ENCODE assay signal across 20 cellular contexts in genomic region chr19:12166596-12166995, GRCh38. TPM values are rescaled to one million over a fixed set of nuclear protein-coding genes. Genes with fewer than 3 reads are reported as not detected.
DNase-seq lines count a peak whose midpoint lies in the region; ATAC-seq and TF ChIP-seq lines count a peak whose summit lies in the region.
"Had no signal": no experiment of that assay in that cellular context is flagged by ENCODE, and none has a peak within 500 bp of the region (broad histone marks: within the 10 kb centered on the region; RNA-seq: fewer than 3 reads in every experiment).

No MANE protein-coding gene starts in this region.

- H3K36me3 Mint-ChIP-seq in stimulated activated naive CD8-positive, alpha-beta T cell treated with anti-CD3 and anti-CD28 coated beads, Interleukin-15, Interleukin-2, amounts not matched to agents 100 ng/mL and 50 ng/mL, for 24 hours (ENCODE audit: low read depth) = peaks cover 34% of the 10 kb centered on the region
- H3K36me3 Mint-ChIP-seq in WTC11 = peaks cover 3% of the 10 kb centered on the region; the same call in 1 of the 2 replicates

- intact Hi-C loops in ascending aorta (cut with DNase I) = no loop called here

- no peak for ATAC-seq in stimulated activated naive CD8-positive, alpha-beta T cell treated with anti-CD3 and anti-CD28 coated beads, Interleukin-15, Interleukin-2, amounts not matched to agents 100 U/mL and 50 U/mL, for 24 hours
- ATAC-seq in WTC11 (no peak), GM21360 (IDR thresholded peaks at IDR 0.05; ENCODE audit: unreplicated experiment) (no peak)
- ATAC-seq: body of pancreas had no signal

- H3K4me1 Mint-ChIP-seq in stimulated activated naive CD8-positive, alpha-beta T cell treated with anti-CD3 and anti-CD28 coated beads, Interleukin-15, Interleukin-2, amounts not matched to agents 100 ng/mL and 50 ng/mL, for 24 hours (ENCODE audit: low read depth) = peaks cover 47% of the 10 kb centered on the region
- H3K4me1 Mint-ChIP-seq in WTC11 = peaks cover 8% of the 10 kb centered on the region

- no peaks in the 10 kb centered on the region for H3K27me3 Mint-ChIP-seq in stimulated activated naive CD8-positive, alpha-beta T cell treated with anti-CD3 and anti-CD28 coated beads, Interleukin-15, Interleukin-2, amounts not matched to agents 100 ng/mL and 50 ng/mL, for 24 hours
- no peaks in the 10 kb centered on the region for H3K27me3 Mint-ChIP-seq in WTC11 (ENCODE audit: low read depth)

- H3K36me3 ChIP-seq in ascending aorta = peaks cover 8 to 28% of the 10 kb centered on the region in 2 donors

- no peak overlapping the region for H3K4me3 ChIP-seq in ascending aorta
- H3K4me3 ChIP-seq: body of pancreas, esophagus squamous epithelium had no signal

- H3K4me3 Mint-ChIP-seq in stimulated activated naive CD8-positive, alpha-beta T cell treated with anti-CD3 and anti-CD28 coated beads, Interleukin-15, Interleukin-2, amounts not matched to agents 100 ng/mL and 50 ng/mL, for 24 hours = no peak overlapping the region
- no peak overlapping the region for H3K4me3 Mint-ChIP-seq in WTC11

- POLR2A ChIA-PET in WTC11 (lab: Charles Lee) = no interaction called here

- DNase-seq in stimulated activated naive CD8-positive, alpha-beta T cell treated with anti-CD3 and anti-CD28 coated beads, Interleukin-15, Interleukin-2, amounts not matched to agents 100 U/mL and 50 U/mL, for 24 hours = no peak
- no peak for DNase-seq in WTC11 (ENCODE audit: low spot score)
- peak; percentile 45 for DNase-seq in fibroblast of peridontal ligament (ENCODE audit: extremely low read depth)
- no peak for DNase-seq in NAMALWA (ENCODE audit: low spot score)
- DNase-seq in ascending aorta (ENCODE audit: low spot score in 2 of 2) = no peak
- no peak for DNase-seq in NCI-H2227 treated with DMSO at 0.1 percent for 48 hours (lab: John Stamatoyannopoulos, UW)
- DNase-seq: activated CD4-positive, alpha-beta T cell treated with anti-CD3 and anti-CD28 coated beads, Interleukin-2, amount 50 U/mL, for 4 hours; activated effector memory CD4-positive, alpha-beta T cell treated with anti-CD3 and anti-CD28 coated beads, Interleukin-2, amount 50 U/mL, for 16 hours; BE2C; body of pancreas; DMS79; esophagus squamous epithelium; hypothalamus; NCI-H446 treated with DMSO at 0.1 percent for 48 hours; SHP77 treated with DMSO at 0.1 percent for 48 hours; stimulated activated CD4-positive, alpha-beta T cell treated with anti-CD3 and anti-CD28 coated beads, Interleukin-15, amount 100 ng/mL, for 24 hours; substantia nigra had no signal

- no peaks in the 10 kb centered on the region for H3K27me3 ChIP-seq in ascending aorta
- H3K27me3 ChIP-seq: BE2C, body of pancreas, esophagus squamous epithelium had no signal

- CTCF ChIA-PET in WTC11 (lab: Charles Lee) = no interaction called here

- H3K9me3 ChIP-seq in ascending aorta = no peaks in the 10 kb centered on the region
- H3K9me3 ChIP-seq: BE2C, body of pancreas, esophagus squamous epithelium had no signal

- H3K4me1 ChIP-seq in ascending aorta = peaks cover 0 to 12% of the 10 kb centered on the region in 2 donors
- H3K4me1 ChIP-seq: BE2C had no signal

- H3K27ac Mint-ChIP-seq in stimulated activated naive CD8-positive, alpha-beta T cell treated with anti-CD3 and anti-CD28 coated beads, Interleukin-15, Interleukin-2, amounts not matched to agents 100 ng/mL and 50 ng/mL, for 24 hours = peak overlapping the region; percentile 72
- peak overlapping the region; percentile 23; the same call in 1 of the 2 replicates for H3K27ac Mint-ChIP-seq in WTC11

- no peak for TF ChIP-seq CTCF in WTC11 (IDR thresholded peaks at IDR 0.05)
- TF ChIP-seq CTCF in ascending aorta (IDR thresholded peaks at IDR 0.05) = no peak

- H3K27ac ChIP-seq in ascending aorta = no peak overlapping the region
- H3K27ac ChIP-seq: body of pancreas, KMS-11 had no signal

- no peaks in the 10 kb centered on the region for H3K9me3 Mint-ChIP-seq in stimulated activated naive CD8-positive, alpha-beta T cell treated with anti-CD3 and anti-CD28 coated beads, Interleukin-15, Interleukin-2, amounts not matched to agents 100 ng/mL and 50 ng/mL, for 24 hours
- no peaks in the 10 kb centered on the region for H3K9me3 Mint-ChIP-seq in WTC11

TF ChIP-seq in WTC11, 78 proteins besides CTCF, POLR2A, EP300 and RAD21:
- TF ChIP-seq, protein P1, sequence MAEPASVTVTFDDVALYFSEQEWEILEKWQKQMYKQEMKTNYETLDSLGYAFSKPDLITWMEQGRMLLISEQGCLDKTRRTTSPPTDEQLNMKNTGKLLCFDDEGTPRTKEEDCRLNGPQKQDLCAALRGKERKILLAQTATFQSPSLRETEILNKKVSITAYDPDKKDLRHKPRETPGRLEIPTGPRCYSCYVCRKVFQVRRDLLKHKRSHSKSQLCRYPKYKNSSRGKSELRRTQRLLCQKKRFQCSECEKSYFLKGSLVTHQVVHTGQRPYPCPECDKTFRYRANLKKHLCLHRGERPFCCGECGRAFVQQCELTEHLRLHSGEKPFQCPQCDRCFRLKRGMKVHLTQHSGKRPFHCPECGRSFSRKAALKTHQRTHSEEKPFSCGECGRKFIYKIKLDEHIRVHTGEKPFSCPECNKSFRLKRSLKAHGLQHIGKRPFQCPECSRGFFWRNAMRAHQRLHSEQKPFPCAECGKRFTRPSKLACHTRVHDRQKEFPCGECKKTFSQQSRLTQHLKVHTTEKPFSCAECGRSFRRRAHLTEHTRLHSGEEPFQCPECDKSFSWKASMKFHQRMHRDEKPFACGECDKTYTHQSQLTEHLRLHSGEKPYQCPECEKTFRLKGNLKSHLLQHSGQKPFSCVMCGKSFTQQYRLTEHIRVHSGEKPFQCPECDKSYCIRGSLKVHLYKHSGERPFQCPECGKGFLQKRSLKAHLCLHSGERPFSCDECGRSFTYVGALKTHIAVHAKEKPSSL (CRISPR knock-in tag; conservative IDR thresholded peaks at IDR 0.05) = no peak
- TF ChIP-seq ATF6 (CRISPR knock-in tag; IDR thresholded peaks at IDR 0.05) (no peak), ZNF416 (CRISPR knock-in tag; IDR thresholded peaks at IDR 0.05) (no peak)
- TF ChIP-seq, protein P2, sequence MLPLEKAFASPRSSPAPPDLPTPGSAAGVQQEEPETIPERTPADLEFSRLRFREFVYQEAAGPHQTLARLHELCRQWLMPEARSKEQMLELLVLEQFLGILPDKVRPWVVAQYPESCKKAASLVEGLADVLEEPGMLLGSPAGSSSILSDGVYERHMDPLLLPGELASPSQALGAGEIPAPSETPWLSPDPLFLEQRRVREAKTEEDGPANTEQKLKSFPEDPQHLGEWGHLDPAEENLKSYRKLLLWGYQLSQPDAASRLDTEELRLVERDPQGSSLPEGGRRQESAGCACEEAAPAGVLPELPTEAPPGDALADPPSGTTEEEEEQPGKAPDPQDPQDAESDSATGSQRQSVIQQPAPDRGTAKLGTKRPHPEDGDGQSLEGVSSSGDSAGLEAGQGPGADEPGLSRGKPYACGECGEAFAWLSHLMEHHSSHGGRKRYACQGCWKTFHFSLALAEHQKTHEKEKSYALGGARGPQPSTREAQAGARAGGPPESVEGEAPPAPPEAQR (CRISPR knock-in tag; IDR thresholded peaks at IDR 0.05) = no peak

RNA-seq across cellular contexts. Expression of gene ZNF136, which starts 3.7 kb away (rescaled TPM):
- 6.2 to 6.7 TPM (median 6.7 TPM) in 3 replicates for total RNA-seq in WTC11 (2021)
- 1.9 TPM for total RNA-seq in ascending aorta

RNA-seq across cellular contexts. Expression of gene ZNF625, which starts 10.1 kb away (rescaled TPM):
- 23.9 to 26.0 TPM (median 24.5 TPM) in 3 replicates for total RNA-seq in WTC11 (2021)
- total RNA-seq in ascending aorta = 12.0 TPM

RNA-seq across cellular contexts. Expression of gene ZNF20, which starts 26.4 kb away (rescaled TPM):
- total RNA-seq in WTC11 (2021) = 5.0 to 9.1 TPM (median 7.8 TPM) in 3 replicates
- 0.96 TPM for total RNA-seq in ascending aorta
